Comparison of ENCODE assay signal across 16 cellular contexts in genomic region chr3:126352476-126353454, GRCh38. TPM values are rescaled to one million over a fixed set of nuclear protein-coding genes. Genes with fewer than 3 reads are reported as not detected.
DNase-seq lines count a peak whose midpoint lies in the region; ATAC-seq and TF ChIP-seq lines count a peak whose summit lies in the region.
"Had no signal": no experiment of that assay in that cellular context is flagged by ENCODE, and none has a peak within 500 bp of the region (broad histone marks: within the 10 kb centered on the region; RNA-seq: fewer than 3 reads in every experiment).

No MANE protein-coding gene starts in this region.

- no peak for TF ChIP-seq POLR2A in uterus (IDR thresholded peaks at IDR 0.05)

- no peak overlapping the region for H4K8ac ChIP-seq in mesenchymal stem cell (ENCODE audit: low read length)

- intact Hi-C loops in Right ventricle myocardium superior (cut with DNase I) (loop anchor here (5.0 kb wide), 1 partner anchor 60 kb away; no protein-coding TSS in a partner anchor), heart right ventricle (cut with DNase I) (loop anchor here in 2 of 10 donors (5.0 to 10.0 kb wide), 2 partner anchors 65 to 88 kb away; no protein-coding TSS in a partner anchor), uterus (cut with DNase I; ENCODE audit: low total_unique reads) (no loop called here)

- no peak overlapping the region for H2BK120ac ChIP-seq in mesenchymal stem cell (ENCODE audit: low read depth, low read length)

- H4K91ac ChIP-seq in mesenchymal stem cell (ENCODE audit: low read length) = peak overlapping the region; percentile 49

- H3K4ac ChIP-seq in mesenchymal stem cell (ENCODE audit: low read depth in 1 of 2, low read length in 2 of 2) = no peak overlapping the region

- TF ChIP-seq CTCF in heart right ventricle (IDR thresholded peaks at IDR 0.05) = no peak
- no peak for TF ChIP-seq CTCF in coronary artery (IDR thresholded peaks at IDR 0.05)
- no peak for TF ChIP-seq CTCF in uterus (IDR thresholded peaks at IDR 0.05)
- TF ChIP-seq CTCF in GM20000 (IDR thresholded peaks at IDR 0.05; ENCODE audit: extremely low read depth, missing control alignments) = no peak

- peak overlapping the region in 2 of 10 donors; percentile 39 to 96 for H3K27ac ChIP-seq in heart right ventricle
- peak overlapping the region in 1 of 2 donors; percentile 100 for H3K27ac ChIP-seq in coronary artery
- no peak overlapping the region for H3K27ac ChIP-seq in mesenchymal stem cell (ENCODE audit: low read length, poor library complexity, severe bottlenecking)
- no peak overlapping the region for H3K27ac ChIP-seq in uterus

- no peak overlapping the region for H3K23ac ChIP-seq in mesenchymal stem cell (ENCODE audit: low read length in 2 of 2)

- H3K4me1 ChIP-seq in heart right ventricle (peaks cover 20 to 92% (median 72%) of the 10 kb centered on the region in 9 donors), mesenchymal stem cell (ENCODE audit: control insufficient read depth, insufficient read depth, low read depth, low read length) (peaks cover 19% of the 10 kb centered on the region), uterus (no peaks in the 10 kb centered on the region)

- 79 to 82% methylated on average over 27 of the region's 27 CpGs for WGBS in heart right ventricle, 2 donors
- 89% methylated on average over 27 of the region's 27 CpGs for WGBS in mesenchymal stem cell

- H3K36me3 ChIP-seq in heart right ventricle (peaks cover 0 to 23% (median 0%) of the 10 kb centered on the region in 9 donors), mesenchymal stem cell (ENCODE audit: control insufficient read depth in 1 of 2, insufficient read depth in 2 of 2, low read depth in 1 of 2, low read length in 2 of 2) (no peaks in the 10 kb centered on the region), uterus (no peaks in the 10 kb centered on the region)

- ATAC-seq in Right ventricle myocardium superior (ENCODE audit: poor library complexity) = no peak
- no peak for ATAC-seq in heart right ventricle
- ATAC-seq in GM21723 (IDR thresholded peaks at IDR 0.05; ENCODE audit: unreplicated experiment) = no peak
- ATAC-seq in HG02759 (IDR thresholded peaks at IDR 0.05; ENCODE audit: unreplicated experiment) = no peak
- ATAC-seq: GM12878; naive thymus-derived CD4-positive, alpha-beta T cell had no signal

- H3K4me2 ChIP-seq in mesenchymal stem cell (ENCODE audit: low read length, poor library complexity, severe bottlenecking) = no peak overlapping the region

- H2AK5ac ChIP-seq in mesenchymal stem cell (ENCODE audit: low read length, severe bottlenecking) = no peak overlapping the region

- peaks cover 0 to 29% (median 0%) of the 10 kb centered on the region in 7 donors for H3K27me3 ChIP-seq in heart right ventricle
- H3K27me3 ChIP-seq in mesenchymal stem cell (ENCODE audit: control insufficient read depth in 1 of 2, insufficient read depth in 1 of 2, low read length in 2 of 2) = peaks cover 4 to 30% of the 10 kb centered on the region in 2 experiments
- no peaks in the 10 kb centered on the region for H3K27me3 ChIP-seq in uterus

- H3K4me3 ChIP-seq in heart right ventricle = no peak overlapping the region
- peak overlapping the region; percentile 25 for H3K4me3 ChIP-seq in coronary artery
- H3K4me3 ChIP-seq in mesenchymal stem cell (ENCODE audit: insufficient read depth in 1 of 2, low read depth in 1 of 2, low read length in 2 of 2) = no peak overlapping the region
- H3K4me3 ChIP-seq in uterus = no peak overlapping the region
- H3K4me3 ChIP-seq: GM12878 had no signal

- H3K9ac ChIP-seq in mesenchymal stem cell (ENCODE audit: low read length) = no peak overlapping the region

- H2AFZ ChIP-seq in mesenchymal stem cell (ENCODE audit: low read depth, low read length) = no peak overlapping the region

- H2BK12ac ChIP-seq in mesenchymal stem cell (ENCODE audit: low read length in 2 of 2) = no peak overlapping the region

- no peak overlapping the region for H3K18ac ChIP-seq in mesenchymal stem cell (ENCODE audit: low read depth in 1 of 2, low read length in 2 of 2)

- DNase-seq in Right ventricle myocardium superior = peak; percentile 40
- no peak for DNase-seq in heart right ventricle
- DNase-seq in coronary artery (ENCODE audit: low spot score) = no peak
- no peak for DNase-seq in mesenchymal stem cell
- peak; percentile 12 to 31 for DNase-seq in uterus
- DNase-seq in GM20000 (ENCODE audit: low spot score) = no peak
- DNase-seq: activated CD4-positive, alpha-beta T cell treated with anti-CD3 and anti-CD28 coated beads, Interleukin-2, amount 10 ng/mL, durations not matched to agents 7 days and 5 days; central memory CD4-positive, alpha-beta T cell; erythroblast; naive thymus-derived CD4-positive, alpha-beta T cell; NCI-H2029 treated with DMSO at 0.1 percent for 48 hours; stimulated activated CD4-positive, alpha-beta T cell treated with anti-CD3 and anti-CD28 coated beads, Interleukin-15, amount 100 ng/mL, for 24 hours had no signal

- no peak overlapping the region for H2BK15ac ChIP-seq in mesenchymal stem cell (ENCODE audit: low read depth, poor library complexity, severe bottlenecking)

- no peaks in the 10 kb centered on the region for H3K79me1 ChIP-seq in mesenchymal stem cell (replicated peaks; ENCODE audit: low read length, poor library complexity, severe bottlenecking)

- no peak overlapping the region for H3K14ac ChIP-seq in mesenchymal stem cell (ENCODE audit: low read length in 2 of 2)

- H3K9me3 ChIP-seq in heart right ventricle (no peaks in the 10 kb centered on the region), mesenchymal stem cell (ENCODE audit: control insufficient read depth, low read length) (no peaks in the 10 kb centered on the region), uterus (no peaks in the 10 kb centered on the region)

- H2BK5ac ChIP-seq in mesenchymal stem cell (ENCODE audit: low read depth, low read length, poor library complexity, severe bottlenecking) = no peak overlapping the region

RNA-seq across cellular contexts. Expression of gene KLF15, which starts 4.4 kb away (rescaled TPM):
- total RNA-seq in Right ventricle myocardium superior (34.0 TPM), heart right ventricle (10 to 100 TPM; 13.5 to 57.1 (median 27.1) TPM), uterus (10 to 100 TPM in 3 of 4 donors, 1 to 10 TPM in 1; 1.9 to 23.4 (median 18.2) TPM)
- polyA plus RNA-seq in heart right ventricle = 10 to 100 TPM; 30.1 to 61.3 TPM
- 0.84 TPM for polyA plus RNA-seq in mesenchymal stem cell (2013, experiment 1 of 2)
- 0.96 TPM for polyA plus RNA-seq in mesenchymal stem cell (2013, experiment 2 of 2)
- total RNA-seq: activated CD4-positive, alpha-beta T cell treated with anti-CD3 and anti-CD28 coated beads, Interleukin-2, amount 10 ng/mL, durations not matched to agents 7 days and 5 days had no signal
- polyA plus RNA-seq: GM12878; naive thymus-derived CD4-positive, alpha-beta T cell had no signal

RNA-seq across cellular contexts. Expression of gene CFAP100, which starts 41.9 kb away (rescaled TPM):
- total RNA-seq in Right ventricle myocardium superior (not detected), heart right ventricle (not detected), uterus (1 to 10 TPM in 1 of 4 donors, under 1 TPM in 1, not detected in 2; 0.98 to 2.8 TPM)
- polyA plus RNA-seq in heart right ventricle = not detected
- not detected for polyA plus RNA-seq in mesenchymal stem cell (2013, experiment 1 of 2)
- polyA plus RNA-seq in mesenchymal stem cell (2013, experiment 2 of 2) = not detected
- total RNA-seq: activated CD4-positive, alpha-beta T cell treated with anti-CD3 and anti-CD28 coated beads, Interleukin-2, amount 10 ng/mL, durations not matched to agents 7 days and 5 days; activated T-helper 2 cell treated with anti-CD3 and anti-CD28 coated beads, Interferon-gamma antibody, Interleukin-2, Interleukin-4, amounts not matched to agents 10 μg/mL and 5 μg/mL and 100 μg/mL, durations not matched to agents 14 hours and 24 hours and 36 hours; GM12878; naive thymus-derived CD4-positive, alpha-beta T cell had no signal
- polyA plus RNA-seq: naive thymus-derived CD4-positive, alpha-beta T cell had no signal

Comparison
In these comparisons a context has a peak if more than half of its experiments do, and no peak if none do; other contexts are left out.
1. DNase-seq: peak in Right ventricle myocardium superior (single experiment) and uterus (2 of 2); none in heart right ventricle (0 of 2), coronary artery (single experiment), mesenchymal stem cell (single experiment) and GM20000 (single experiment).